In the genomic region with DNA sequence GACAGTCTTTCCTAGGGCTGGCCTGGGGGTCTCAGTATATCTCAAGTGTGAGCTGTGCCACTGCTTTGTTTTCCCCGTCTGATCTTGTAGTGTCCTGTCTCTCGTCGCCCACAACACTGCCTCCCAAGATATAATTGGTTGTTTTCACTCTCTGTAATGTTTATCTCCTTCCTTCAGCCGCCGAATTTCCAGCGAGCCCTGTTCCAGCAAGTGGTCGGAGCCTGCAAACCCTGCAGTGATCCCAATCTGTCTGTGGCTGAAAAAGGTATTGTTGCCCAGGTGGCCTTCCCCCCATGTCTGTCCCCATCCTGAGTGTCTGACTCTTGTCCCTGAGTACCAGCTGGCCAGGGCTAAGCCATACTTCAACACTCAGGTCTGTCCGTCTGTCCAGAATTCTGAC, we compare ENCODE assay signal across 18 cellular contexts.
"Had no signal": no experiment of that assay in that cellular context is flagged by ENCODE, and none has a peak within 500 bp of the region (broad histone marks: within the 10 kb centered on the region; RNA-seq: fewer than 3 reads in every experiment).

No MANE protein-coding gene starts in this region.

- H3K9ac ChIP-seq: parathyroid adenoma had no signal

- H3K36me3 Mint-ChIP-seq: naive B cell had no signal

- H3K4me1 ChIP-seq: heart left ventricle, parathyroid adenoma, sigmoid colon, stomach had no signal

- ATAC-seq: heart left ventricle had no signal

- H3K27ac ChIP-seq: coronary artery, heart left ventricle, parathyroid adenoma, sigmoid colon, skin epidermis, stomach had no signal

- H3K27ac Mint-ChIP-seq: endodermal cell, nephron had no signal

- DNase-seq: effector CD4-positive, alpha-beta T cell; endodermal cell; foreskin melanocyte; heart left ventricle; hippocampal formation; kidney glomerular epithelial cell; mesendoderm; naive B cell; sigmoid colon; stimulated activated CD4-positive, alpha-beta T cell treated with anti-CD3 and anti-CD28 coated beads, Interleukin-12 subunit alpha, Interleukin-12 subunit beta, amount 100 ng/mL, for 4 hours; stimulated activated naive CD4-positive, alpha-beta T cell; stomach; trophoblast cell had no signal

- H3K4me3 ChIP-seq: coronary artery, heart left ventricle, sigmoid colon, skin epidermis, stomach had no signal

- H3K9me3 Mint-ChIP-seq: endodermal cell, naive B cell, nephron had no signal

- FAIRE-seq: endothelial cell of umbilical vein had no signal

- H3K4me1 Mint-ChIP-seq: endodermal cell had no signal

- H3K36me3 ChIP-seq: heart left ventricle, sigmoid colon had no signal

- H3K9me3 ChIP-seq: heart left ventricle, sigmoid colon, stomach had no signal

- H3K27me3 ChIP-seq: heart left ventricle, sigmoid colon, stomach had no signal

- H3K4me3 Mint-ChIP-seq: endodermal cell, naive B cell, nephron had no signal
